ENCODE assay signal across 26 cellular contexts in the genomic region with DNA sequence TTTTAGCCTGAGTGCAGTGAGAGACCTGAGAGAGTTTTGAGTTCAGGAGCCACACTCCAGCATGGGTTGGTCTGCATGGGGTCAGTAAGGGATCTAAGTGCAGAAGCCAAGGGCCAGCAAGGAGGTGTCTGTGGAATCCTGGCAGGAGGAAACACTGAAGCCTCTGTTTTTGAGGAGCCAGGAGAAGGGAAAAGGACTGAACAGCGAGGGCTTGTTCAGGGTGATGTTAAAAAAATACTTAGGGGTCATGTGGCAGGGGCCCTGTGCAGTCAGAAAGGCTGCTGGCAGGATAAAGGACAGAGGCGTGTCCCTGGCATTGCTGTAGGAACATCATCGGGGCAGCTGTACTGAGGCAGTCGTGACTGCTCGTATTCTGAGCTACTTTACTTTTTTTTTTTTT.
"Had no signal": no experiment of that assay in that cellular context is flagged by ENCODE, and none has a peak within 500 bp of the region (broad histone marks: within the 10 kb centered on the region; RNA-seq: fewer than 3 reads in every experiment).

No MANE protein-coding gene starts in this region.

- H3K27ac ChIP-seq: brain microvascular endothelial cell, coronary artery, dorsolateral prefrontal cortex, foreskin keratinocyte, WERI-Rb-1 had no signal

- ATAC-seq: activated CD4-positive, CD25-positive, alpha-beta regulatory T cell treated with anti-CD3 and anti-CD28 coated beads, Interleukin-2, amount 50 U/mL, for 24 hours; activated CD8-positive, alpha-beta T cell treated with anti-CD3 and anti-CD28 coated beads for 36 hours; activated T-cell treated with anti-CD3 and anti-CD28 coated beads, Interleukin-2, amount 50 U/mL, for 4 hours; activated T-helper 17 cell treated with anti-CD3 and anti-CD28 coated beads, Interleukin-2, amount 50 U/mL, for 72 hours; esophagus mucosa; foreskin keratinocyte; T-helper 17 cell had no signal

- H3K36me3 ChIP-seq: brain microvascular endothelial cell, WERI-Rb-1 had no signal

- H3K4me1 ChIP-seq: foreskin keratinocyte had no signal

- H3K27me3 ChIP-seq: brain microvascular endothelial cell, foreskin keratinocyte had no signal

- DNase-seq: activated B cell treated with CpG ODN at 0.5 μM for 24 hours; activated CD4-positive, alpha-beta T cell treated with anti-CD3 and anti-CD28 coated beads for 48 hours; activated CD4-positive, alpha-beta T cell treated with anti-CD3 and anti-CD28 coated beads, Interleukin-2, amount 50 U/mL, for 1 hour; activated CD4-positive, alpha-beta T cell treated with anti-CD3 and anti-CD28 coated beads, Interleukin-2, amount 50 U/mL, for 48 hours; activated CD8-positive, alpha-beta memory T cell treated with anti-CD3 and anti-CD28 coated beads for 24 hours; activated CD8-positive, alpha-beta T cell treated with anti-CD3 and anti-CD28 coated beads for 36 hours; activated effector memory CD4-positive, alpha-beta T cell treated with Interleukin-2 at 50 U/mL for 16 hours; activated gamma-delta T cell treated with Interleukin-2 at 50 U/mL for 16 hours; activated naive CD4-positive, alpha-beta T cell treated with anti-CD3 and anti-CD28 coated beads, Interleukin-2, amount 50 U/mL, for 16 hours; activated naive CD4-positive, alpha-beta T cell treated with Interleukin-2 at 50 U/mL for 16 hours; activated T-cell treated with anti-CD3 and anti-CD28 coated beads, Interleukin-2, amount 50 U/mL, for 4 hours; amniotic stem cell; anterior cingulate cortex; brain microvascular endothelial cell; dorsolateral prefrontal cortex; effector memory CD4-positive, alpha-beta T cell; endodermal cell; foreskin keratinocyte; T-helper 1 cell; T-helper 17 cell; T1000; WERI-Rb-1 had no signal

- H3K4me3 ChIP-seq: coronary artery, dorsolateral prefrontal cortex had no signal
